In the genomic region with DNA sequence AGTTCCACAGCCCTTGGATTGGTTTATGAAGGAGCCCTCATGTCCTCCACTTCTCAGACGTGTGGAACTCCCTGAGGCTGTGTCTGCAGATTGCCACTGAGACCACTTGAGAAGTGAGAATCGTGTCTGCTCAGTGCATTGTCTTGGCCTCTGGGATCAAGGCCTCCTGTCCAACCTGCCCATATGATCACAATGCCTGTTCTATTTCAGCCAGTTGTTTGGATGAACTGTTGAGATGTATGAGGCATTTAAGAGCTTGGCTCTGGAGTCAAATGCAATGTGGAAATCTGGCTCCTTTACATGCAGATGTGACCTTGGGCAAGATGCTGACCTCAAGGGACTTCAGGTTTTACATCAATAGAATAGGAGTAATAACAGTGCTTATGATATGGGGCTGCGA, we compare ENCODE assay signal across 17 cellular contexts.
A peak's percentile ranks its signal among the peaks of the same experiment; 100 is the strongest.
DNase-seq lines count a peak whose midpoint lies in the region; ATAC-seq and TF ChIP-seq lines count a peak whose summit lies in the region.
"Had no signal": no experiment of that assay in that cellular context is flagged by ENCODE, and none has a peak within 500 bp of the region (broad histone marks: within the 10 kb centered on the region; RNA-seq: fewer than 3 reads in every experiment).

No MANE protein-coding gene starts in this region.

- peak in 1 of 2 donors; percentile 63 for DNase-seq in cardiac muscle cell (ENCODE audit: low read depth in 1 of 2, low spot score in 1 of 2)
- DNase-seq in heart left ventricle: no peak
- DNase-seq in nephron progenitor cell: no peak
- no peak for DNase-seq in DMS 273 treated with DMSO at 0.1 percent for 48 hours (lab: John Stamatoyannopoulos, UW)
- DNase-seq in HPDE6-E6E7 (ENCODE audit: extremely low spot score): no peak
- DNase-seq: 8988T; ACHN; BE2C; C1 segment of cervical spinal cord; CD4-positive, alpha-beta memory T cell; CD4-positive, CD25-positive, alpha-beta regulatory T cell; CD8-positive, alpha-beta memory T cell; COR-L47; DMS79 treated with DMSO at 0.1 percent for 48 hours; GF-D8 had no signal

- H3K9me3 ChIP-seq in cardiac muscle cell (ENCODE audit: low read depth) (no peaks in the 10 kb centered on the region), heart left ventricle (no peaks in the 10 kb centered on the region)
- H3K9me3 ChIP-seq: BE2C, BLaER1 had no signal

- H3K4me3 ChIP-seq in cardiac muscle cell (no peak overlapping the region), heart left ventricle (no peak overlapping the region)
- H3K4me3 ChIP-seq: BLaER1 had no signal

- H3K27ac ChIP-seq in cardiac muscle cell (peak overlapping the region; percentile 27), heart left ventricle (no peak overlapping the region)
- H3K27ac ChIP-seq: BLaER1 had no signal

- peak overlapping the region; percentile 76 for H3K27ac Mint-ChIP-seq in nephron progenitor cell
- H3K27ac Mint-ChIP-seq: CD14-positive monocyte; CD4-positive, alpha-beta memory T cell; CD4-positive, CD25-positive, alpha-beta regulatory T cell had no signal

- peaks cover 30% of the 10 kb centered on the region for H3K4me1 Mint-ChIP-seq in nephron progenitor cell
- H3K4me1 Mint-ChIP-seq: CD4-positive, alpha-beta memory T cell; CD4-positive, CD25-positive, alpha-beta regulatory T cell; CD8-positive, alpha-beta memory T cell had no signal

- TF ChIP-seq POLR2A in heart left ventricle (IDR thresholded peaks at IDR 0.05): no peak

- H3K27me3 ChIP-seq in cardiac muscle cell (no peaks in the 10 kb centered on the region), heart left ventricle (peaks cover 0 to 3% (median 0%) of the 10 kb centered on the region in 9 donors)
- H3K27me3 ChIP-seq: BE2C had no signal

- ATAC-seq in heart left ventricle: no peak

- intact Hi-C loops in heart left ventricle (cut with DNase I): no loop called here

- H3K4me3 Mint-ChIP-seq in nephron progenitor cell: no peak overlapping the region
- H3K4me3 Mint-ChIP-seq: CD14-positive monocyte; CD4-positive, alpha-beta memory T cell; CD4-positive, CD25-positive, alpha-beta regulatory T cell; CD8-positive, alpha-beta memory T cell had no signal

- no peaks in the 10 kb centered on the region for H3K36me3 Mint-ChIP-seq in nephron progenitor cell (ENCODE audit: low read depth)
- H3K36me3 Mint-ChIP-seq: CD14-positive monocyte; CD4-positive, alpha-beta memory T cell; CD4-positive, CD25-positive, alpha-beta regulatory T cell; CD8-positive, alpha-beta memory T cell had no signal

- 56 to 67% (median 63%) methylated on average over 3 of the region's 3 CpGs for WGBS in heart left ventricle, 4 donors

- H3K4me1 ChIP-seq in cardiac muscle cell (ENCODE audit: low read depth) (peaks cover 5% of the 10 kb centered on the region), heart left ventricle (peaks cover 0 to 8% (median 0%) of the 10 kb centered on the region in 12 donors)
- H3K4me1 ChIP-seq: BE2C, BLaER1 had no signal

- TF ChIP-seq CTCF in cardiac muscle cell (IDR thresholded peaks at IDR 0.05; ENCODE audit: low read depth, low read length): no peak
- no peak for TF ChIP-seq CTCF in heart left ventricle (IDR thresholded peaks at IDR 0.05)
- TF ChIP-seq CTCF in nephron progenitor cell (IDR thresholded peaks at IDR 0.05): no peak

- no peaks in the 10 kb centered on the region for H3K9me3 Mint-ChIP-seq in nephron progenitor cell

- H3K27me3 Mint-ChIP-seq in nephron progenitor cell (ENCODE audit: low read depth, poor library complexity): peaks cover 4% of the 10 kb centered on the region
- H3K27me3 Mint-ChIP-seq: CD4-positive, CD25-positive, alpha-beta regulatory T cell had no signal

- H3K36me3 ChIP-seq in cardiac muscle cell (no peaks in the 10 kb centered on the region), heart left ventricle (no peaks in the 10 kb centered on the region)
- H3K36me3 ChIP-seq: BE2C, BLaER1 had no signal
